Comparison of ENCODE assay signal across 8 cellular contexts in genomic region chr18:267688-268552, GRCh38. TPM values are rescaled to one million over a fixed set of nuclear protein-coding genes. Genes with fewer than 3 reads are reported as not detected.
DNase-seq lines count a peak whose midpoint lies in the region; ATAC-seq and TF ChIP-seq lines count a peak whose summit lies in the region.

TSS of gene THOC1 (minus strand) at chr18:268047. CDS start at chr18:268019, 28 bp downstream.

- peaks cover 36% of the 10 kb centered on the region for H3K4me1 ChIP-seq in left ventricle myocardium inferior
- H3K4me1 ChIP-seq in upper lobe of right lung, result peaks cover 8% of the 10 kb centered on the region

- H3K4me3 ChIP-seq in left ventricle myocardium inferior (peak within 1 kb of the TSS; percentile 89), upper lobe of right lung (peak within 1 kb of the TSS; percentile 86)

- intact Hi-C loops in left ventricle myocardium inferior (cut with micrococcal nuclease), result no loop called here
- intact Hi-C loops in upper lobe of right lung (cut with DNase I), result no loop called here

- H3K4me1 Mint-ChIP-seq in T-helper 17 cell, result peaks cover 35% of the 10 kb centered on the region
- H3K4me1 Mint-ChIP-seq in progenitor cell of endocrine pancreas (ENCODE audit: low read depth), result peaks cover 19% of the 10 kb centered on the region

- H3K27me3 Mint-ChIP-seq in T-helper 17 cell (no peaks in the 10 kb centered on the region), progenitor cell of endocrine pancreas (no peaks in the 10 kb centered on the region)

- peaks cover 20% of the 10 kb centered on the region for H3K36me3 ChIP-seq in left ventricle myocardium inferior
- peaks cover 17% of the 10 kb centered on the region for H3K36me3 ChIP-seq in upper lobe of right lung

- H3K27ac ChIP-seq in left ventricle myocardium inferior (replicated peaks) (peak within 1 kb of the TSS; percentile 89), upper lobe of right lung (peak within 1 kb of the TSS; percentile 96)

- peaks cover 9% of the 10 kb centered on the region for H3K36me3 Mint-ChIP-seq in T-helper 17 cell (ENCODE audit: low read depth)
- peaks cover 7% of the 10 kb centered on the region for H3K36me3 Mint-ChIP-seq in progenitor cell of endocrine pancreas (ENCODE audit: insufficient read depth)

- no peaks in the 10 kb centered on the region for H3K9me3 Mint-ChIP-seq in progenitor cell of endocrine pancreas (ENCODE audit: low read depth)

- H3K27ac Mint-ChIP-seq in T-helper 17 cell (peak within 1 kb of the TSS; percentile 100), progenitor cell of endocrine pancreas (peak within 1 kb of the TSS; percentile 99)

- no peak for TF ChIP-seq CTCF in left ventricle myocardium inferior (IDR thresholded peaks at IDR 0.05; ENCODE audit: borderline replicate concordance)
- no peak for TF ChIP-seq CTCF in progenitor cell of endocrine pancreas (IDR thresholded peaks at IDR 0.05; ENCODE audit: unreplicated experiment)
- no peak for TF ChIP-seq CTCF in upper lobe of right lung (IDR thresholded peaks at IDR 0.05)

- H3K9me3 ChIP-seq in T-helper 17 cell (ENCODE audit: control insufficient read depth, low read length, poor library complexity, severe bottlenecking) (no peaks in the 10 kb centered on the region), left ventricle myocardium inferior (replicated peaks) (no peaks in the 10 kb centered on the region), upper lobe of right lung (no peaks in the 10 kb centered on the region)

- ATAC-seq in GM18499 (IDR thresholded peaks at IDR 0.05; ENCODE audit: insufficient read depth, unreplicated experiment) (peak; percentile 84), HG02885 (IDR thresholded peaks at IDR 0.05; ENCODE audit: poor library complexity, unreplicated experiment) (peak; percentile 91), T-helper 17 cell (peak; percentile 94), upper lobe of right lung (peak; percentile 98)

- DNase-seq in NCI-H1694 (lab: John Stamatoyannopoulos, UW) (peak; percentile 78), T-helper 17 cell (peak; percentile 83 to 92 (median 83)), amygdala (lab: John Stamatoyannopoulos, UW) (peak; percentile 34 to 94 (median 84)), left ventricle myocardium inferior (peak; percentile 93), progenitor cell of endocrine pancreas (ENCODE audit: low spot score, unreplicated experiment) (peak; percentile 83), upper lobe of right lung (peak; percentile 98)

- no peaks in the 10 kb centered on the region for H3K27me3 ChIP-seq in left ventricle myocardium inferior (ENCODE audit: low read depth)
- H3K27me3 ChIP-seq in upper lobe of right lung, result no peaks in the 10 kb centered on the region

- H3K4me3 Mint-ChIP-seq in T-helper 17 cell (peak within 1 kb of the TSS; percentile 99), progenitor cell of endocrine pancreas (ENCODE audit: low read depth) (peak within 1 kb of the TSS; percentile 98)

RNA-seq across cellular contexts. Expression of gene THOC1, which starts in this region (rescaled TPM):
- total RNA-seq in T-helper 17 cell (10 to 100 TPM; 83.7 to 90.4 TPM), left ventricle myocardium inferior (10.2 TPM), progenitor cell of endocrine pancreas (92.9 and 102 TPM in 2 replicates), upper lobe of right lung (31.1 TPM)

Comparison
In these comparisons a context has a peak if more than half of its experiments do, and no peak if none do; other contexts are left out.
1. Peak in every context shown above with its lines: DNase-seq, ATAC-seq, H3K4me3 ChIP-seq and H3K27ac ChIP-seq.